29 cellular contexts compared by ENCODE assay signal in genomic region chrX:136104936-136105335, GRCh38.
"Had no signal": no experiment of that assay in that cellular context is flagged by ENCODE, and none has a peak within 500 bp of the region (broad histone marks: within the 10 kb centered on the region; RNA-seq: fewer than 3 reads in every experiment).

No MANE protein-coding gene starts in this region.

- H3K4me1 ChIP-seq: colonic mucosa, esophagus muscularis mucosa, esophagus squamous epithelium, foreskin keratinocyte, gastrocnemius medialis, gastroesophageal sphincter, heart left ventricle, heart right ventricle had no signal

- H3K9me3 ChIP-seq: colonic mucosa, esophagus muscularis mucosa, esophagus squamous epithelium, gastrocnemius medialis, gastroesophageal sphincter, heart left ventricle had no signal

- H3K27me3 Mint-ChIP-seq: dendritic cell treated with granulocyte-macrophage colony-stimulating factor and Interleukin-4, amounts not matched to agents 40 ng/mL and 50 ng/mL, for 4 days; effector memory CD8-positive, alpha-beta T cell had no signal

- ATAC-seq: effector memory CD8-positive, alpha-beta T cell; esophagus mucosa; foreskin keratinocyte; gastrocnemius medialis; gastroesophageal sphincter; heart left ventricle; heart right ventricle had no signal

- H3K27me3 ChIP-seq: colonic mucosa, esophagus muscularis mucosa, esophagus squamous epithelium, foreskin keratinocyte, gastrocnemius medialis, gastroesophageal sphincter, heart right ventricle had no signal

- H3K27ac Mint-ChIP-seq: dendritic cell treated with granulocyte-macrophage colony-stimulating factor and Interleukin-4, amounts not matched to agents 40 ng/mL and 50 ng/mL, for 4 days; effector memory CD8-positive, alpha-beta T cell; endodermal cell had no signal

- H3K9me3 Mint-ChIP-seq: dendritic cell treated with granulocyte-macrophage colony-stimulating factor and Interleukin-4, amounts not matched to agents 40 ng/mL and 50 ng/mL, for 4 days; effector memory CD8-positive, alpha-beta T cell had no signal

- H3K4me3 ChIP-seq: colonic mucosa, coronary artery, dorsolateral prefrontal cortex, esophagus muscularis mucosa, esophagus squamous epithelium, gastrocnemius medialis, gastroesophageal sphincter, heart left ventricle, heart right ventricle had no signal

- FAIRE-seq: colon, endometrium, endothelial cell of umbilical vein, frontal cortex had no signal

- H3K36me3 ChIP-seq: colonic mucosa, esophagus muscularis mucosa, esophagus squamous epithelium, gastrocnemius medialis, gastroesophageal sphincter, heart left ventricle, heart right ventricle had no signal

- H3K27ac ChIP-seq: colonic mucosa, coronary artery, dorsolateral prefrontal cortex, epithelial cell of prostate, esophagus muscularis mucosa, esophagus squamous epithelium, foreskin keratinocyte, gastrocnemius medialis, gastroesophageal sphincter, heart left ventricle, heart right ventricle had no signal

- DNase-seq: colonic mucosa; cortex of kidney; dermis blood vessel endothelial cell; dorsolateral prefrontal cortex; effector CD4-positive, alpha-beta T cell; effector CD8-positive, alpha-beta T cell; effector memory CD4-positive, alpha-beta T cell; effector memory CD8-positive, alpha-beta T cell; endodermal cell; erythroblast; esophagus squamous epithelium; foreskin fibroblast; foreskin keratinocyte; foreskin melanocyte; gastrocnemius medialis; glutamatergic neuron; head of caudate nucleus; heart left ventricle; heart right ventricle had no signal

- H3K4me1 Mint-ChIP-seq: endodermal cell had no signal

- H3K4me3 Mint-ChIP-seq: dendritic cell treated with granulocyte-macrophage colony-stimulating factor and Interleukin-4, amounts not matched to agents 40 ng/mL and 50 ng/mL, for 4 days; effector memory CD8-positive, alpha-beta T cell; endodermal cell had no signal
